ENCODE assay signal across 1 cellular context in genomic region chr3:197959891-197960693, GRCh38.
TF ChIP-seq lines count a peak whose summit lies in the region.

LMLN (plus strand) TSS chr3:197960217; CDS start chr3:197960246, 29 bp downstream.

TF ChIP-seq in GM12878, 131 proteins besides CTCF, POLR2A, EP300 and RAD21 (continued from another document):
- TF ChIP-seq TAF1 (IDR thresholded peaks at IDR 0.05; ENCODE audit: borderline replicate concordance, low read depth, low read length) (0 out of 2 replicates have a peak, but pooled peaks have one; percentile 11), BACH1 (IDR thresholded peaks at IDR 0.05; ENCODE audit: borderline replicate concordance) (no peak), SIX5 (IDR thresholded peaks at IDR 0.05; ENCODE audit: low read depth, low read length, severe bottlenecking) (no peak), CHD4 (IDR thresholded peaks at IDR 0.05) (no peak), BMI1 (IDR thresholded peaks at IDR 0.05; ENCODE audit: borderline replicate concordance) (peak; percentile 82; the same call in 1 of the 2 replicates), FOS (IDR thresholded peaks at IDR 0.05; ENCODE audit: borderline replicate concordance, extremely low read depth, insufficient read length) (peak; percentile 63), MEF2B (IDR thresholded peaks at IDR 0.05; ENCODE audit: partially characterized antibody, poor library complexity, severe bottlenecking) (no peak), KDM1A (IDR thresholded peaks at IDR 0.05; ENCODE audit: borderline replicate concordance) (no peak), ZNF384 (IDR thresholded peaks at IDR 0.05; ENCODE audit: borderline replicate concordance, low read depth, low read length) (no peak), SMAD1 (IDR thresholded peaks at IDR 0.05; ENCODE audit: low read depth, partially characterized antibody) (no peak), HCFC1 (IDR thresholded peaks at IDR 0.05; ENCODE audit: low read length) (peak; percentile 59; the same call in 1 of the 2 replicates), ESRRA (IDR thresholded peaks at IDR 0.05; ENCODE audit: low read length) (no peak), MAX (IDR thresholded peaks at IDR 0.05; ENCODE audit: low read depth, low read length) (peak; percentile 95), PAX5 (IDR thresholded peaks at IDR 0.05; ENCODE audit: borderline replicate concordance, low read depth, low read length) (no peak), RAD51 (IDR thresholded peaks at IDR 0.05) (peak; percentile 99), PML (IDR thresholded peaks at IDR 0.05; ENCODE audit: low read length) (peak; percentile 80; the same call in 1 of the 2 replicates), IRF4 (IDR thresholded peaks at IDR 0.05; ENCODE audit: low read depth, low read length) (no peak), ZNF207 (IDR thresholded peaks at IDR 0.05; ENCODE audit: borderline replicate concordance) (0 out of 2 replicates have a peak, but pooled peaks have one; percentile 9), ZBTB40 (IDR thresholded peaks at IDR 0.05; ENCODE audit: borderline replicate concordance) (no peak), IKZF2 (IDR thresholded peaks at IDR 0.05) (no peak), CBX3 (IDR thresholded peaks at IDR 0.05; ENCODE audit: borderline replicate concordance, low read depth) (no peak), PRDM15 (CRISPR knock-in tag; IDR thresholded peaks at IDR 0.05) (no peak), RBBP5 (conservative IDR thresholded peaks at IDR 0.05) (no peak), NRF1 (conservative IDR thresholded peaks at IDR 0.05; ENCODE audit: low read depth, low read length) (peak; percentile 25; the same call in 1 of the 2 replicates), NFXL1 (IDR thresholded peaks at IDR 0.05; ENCODE audit: borderline replicate concordance) (no peak), SUPT20H (IDR thresholded peaks at IDR 0.05; ENCODE audit: borderline replicate concordance, control insufficient read depth, low read depth, low read length) (no peak), REST (IDR thresholded peaks at IDR 0.05; ENCODE audit: low read depth, low read length) (no peak), NR2C1 (IDR thresholded peaks at IDR 0.05) (no peak), NBN (IDR thresholded peaks at IDR 0.05) (no peak; the same call in 1 of the 2 replicates), YY1 (IDR thresholded peaks at IDR 0.05; ENCODE audit: low read depth, low read length) (peak; percentile 96), HSF1 (IDR thresholded peaks at IDR 0.05; ENCODE audit: low read depth, low read length) (no peak), MYB (IDR thresholded peaks at IDR 0.05; ENCODE audit: borderline replicate concordance, low read depth, low read length) (no peak), USF1 (IDR thresholded peaks at IDR 0.05; ENCODE audit: borderline replicate concordance, extremely low read length, insufficient read depth, low read depth, low read length) (peak; percentile 92), STAT1 (conservative IDR thresholded peaks at IDR 0.05) (peak; percentile 87; the same call in 1 of the 2 replicates), HDAC6 (IDR thresholded peaks at IDR 0.05; ENCODE audit: unreplicated experiment) (no peak), POLR2AphosphoS5 (IDR thresholded peaks at IDR 0.05; ENCODE audit: low read length) (peak; percentile 61), ETV6 (conservative IDR thresholded peaks at IDR 0.05 in 1 of 2, IDR thresholded peaks at IDR 0.05 in 1 of 2; ENCODE audit: borderline replicate concordance in 1 of 2, low read depth in 1 of 2) (no peak), GABPA (IDR thresholded peaks at IDR 0.05; ENCODE audit: low read depth) (no peak), BCL11A (IDR thresholded peaks at IDR 0.05; ENCODE audit: low read depth, low read length) (no peak), CHD2 (IDR thresholded peaks at IDR 0.05; ENCODE audit: borderline replicate concordance, low read depth, low read length) (peak; percentile 78; the same call in 1 of the 2 replicates), CEBPZ (IDR thresholded peaks at IDR 0.05; ENCODE audit: low read depth, low read length) (no peak)
TF ChIP-seq in GM12878: peak in this region for 41.
